Comparison of ENCODE assay signal across 10 cellular contexts in the genomic region with DNA sequence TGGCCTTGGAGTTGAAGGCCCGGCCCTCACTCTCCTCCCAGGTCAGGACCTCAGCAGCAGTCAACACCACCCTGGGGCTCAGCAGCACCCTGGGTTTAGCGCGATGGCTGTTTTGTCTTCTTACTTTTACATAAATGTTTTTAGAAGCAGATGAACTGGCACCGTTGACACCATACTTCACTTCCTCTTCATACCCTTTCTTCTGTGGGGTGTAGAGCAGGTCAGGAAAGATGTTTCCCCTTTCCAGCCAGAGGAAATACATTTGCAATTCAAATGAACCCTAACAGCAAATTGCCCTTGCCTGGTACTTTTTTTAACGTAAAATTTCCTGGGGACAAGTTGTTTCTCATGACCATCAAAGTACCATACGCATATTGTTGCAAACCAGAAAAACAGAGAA. TPM values are rescaled to one million over a fixed set of nuclear protein-coding genes. Genes with fewer than 3 reads are reported as not detected.
DNase-seq lines count a peak whose midpoint lies in the region; ATAC-seq, FAIRE-seq and TF ChIP-seq lines count a peak whose summit lies in the region.
"Had no signal": no experiment of that assay in that cellular context is flagged by ENCODE, and none has a peak within 500 bp of the region (broad histone marks: within the 10 kb centered on the region; RNA-seq: fewer than 3 reads in every experiment).

No MANE protein-coding gene starts in this region.

- POLR2A ChIA-PET in T-cell (lab: Charles Lee) = no interaction called here
- POLR2A ChIA-PET in naive thymus-derived CD8-positive, alpha-beta T cell (lab: Charles Lee) = no interaction called here

- no peaks in the 10 kb centered on the region for H3K9me3 ChIP-seq in heart left ventricle

- TF ChIP-seq CTCF in heart left ventricle (IDR thresholded peaks at IDR 0.05) (no peak), GM13976 (IDR thresholded peaks at IDR 0.05; ENCODE audit: borderline replicate concordance, control extremely low read depth, extremely low read depth, insufficient read depth, missing control alignments) (no peak)

- peak overlapping the region; percentile 65 to 77 for H3K27ac Mint-ChIP-seq in T-cell
- peak overlapping the region; percentile 83 to 97 (median 94) for H3K27ac Mint-ChIP-seq in naive thymus-derived CD8-positive, alpha-beta T cell

- WGBS in heart left ventricle, 4 donors = 85 to 91% (median 88%) methylated on average over 6 of the region's 6 CpGs

- peaks cover 0 to 4% of the 10 kb centered on the region in 2 donors for H3K27me3 Mint-ChIP-seq in T-cell
- peaks cover 0 to 4% (median 2%) of the 10 kb centered on the region in 5 donors for H3K27me3 Mint-ChIP-seq in naive thymus-derived CD8-positive, alpha-beta T cell

- in situ Hi-C loops in GM13976 (cut with MboI; ENCODE audit: low sequenced_read_pairs, unreplicated experiment) = no loop called here

- H3K4me1 ChIP-seq in heart left ventricle = peaks cover 7 to 58% (median 18%) of the 10 kb centered on the region in 12 donors

- H3K4me1 Mint-ChIP-seq in T-cell = peaks cover 52 to 59% (median 53%) of the 10 kb centered on the region in 3 donors
- H3K4me1 Mint-ChIP-seq in naive thymus-derived CD8-positive, alpha-beta T cell = peaks cover 32 to 65% (median 57%) of the 10 kb centered on the region in 4 donors

- no peak overlapping the region for H3K4me3 ChIP-seq in heart left ventricle

- peaks cover 0 to under 1% (median 0%) of the 10 kb centered on the region in 9 donors for H3K27me3 ChIP-seq in heart left ventricle

- no peaks in the 10 kb centered on the region for H3K9me3 Mint-ChIP-seq in T-cell
- H3K9me3 Mint-ChIP-seq in naive thymus-derived CD8-positive, alpha-beta T cell = no peaks in the 10 kb centered on the region

- CTCF ChIA-PET in T-cell (lab: Charles Lee) = no interaction called here

- peak; percentile 32 for ATAC-seq in HG02943 (IDR thresholded peaks at IDR 0.05; ENCODE audit: low read depth, unreplicated experiment)
- no peak for ATAC-seq in T-cell (replicated peaks in 1 of 4)
- ATAC-seq in naive thymus-derived CD8-positive, alpha-beta T cell = no peak
- ATAC-seq in heart left ventricle = no peak
- ATAC-seq in GM19351 (IDR thresholded peaks at IDR 0.05; ENCODE audit: unreplicated experiment) = no peak

- H3K36me3 Mint-ChIP-seq in T-cell = no peaks in the 10 kb centered on the region
- H3K36me3 Mint-ChIP-seq in naive thymus-derived CD8-positive, alpha-beta T cell = no peaks in the 10 kb centered on the region

- TF ChIP-seq POLR2A in GM12891 (IDR thresholded peaks at IDR 0.05; ENCODE audit: low read depth, low read length) (no peak), heart left ventricle (IDR thresholded peaks at IDR 0.05) (no peak)

- FAIRE-seq in GM12891 (lab: Jason Lieb, UNC) = peak; percentile 28
- FAIRE-seq: islet of Langerhans had no signal

- intact Hi-C loops in heart left ventricle (cut with DNase I) = loop anchor here in 4 of 10 donors (5.0 to 10.0 kb wide), 4 partner anchors 49 to 296 kb away; partner anchors contain the start of gene SNX9 (in 2 of the 4)

- H3K27ac ChIP-seq in heart left ventricle = peak overlapping the region in 4 of 12 donors; percentile 3 to 90 (median 42)

- peak overlapping the region in 1 of 3 donors; percentile 44 for H3K4me3 Mint-ChIP-seq in T-cell
- peak overlapping the region in 9 of 10 donors; percentile 7 to 76 (median 68) for H3K4me3 Mint-ChIP-seq in naive thymus-derived CD8-positive, alpha-beta T cell

- H3K36me3 ChIP-seq in heart left ventricle = no peaks in the 10 kb centered on the region

- DNase-seq in GM12891 (ENCODE audit: insufficient read length, low spot score) = no peak
- peak in 2 of 34 experiments; percentile 48 to 52 for DNase-seq in T-cell
- peak in 2 of 10 donors; percentile 49 to 55 for DNase-seq in naive thymus-derived CD8-positive, alpha-beta T cell
- DNase-seq in heart left ventricle = no peak
- no peak for DNase-seq in stimulated activated CD8-positive, alpha-beta memory T cell treated with anti-CD3 and anti-CD28 coated beads, Interleukin-4, amount 100 ng/mL, for 48 hours
- DNase-seq in GM13976 (ENCODE audit: low spot score) = no peak
- DNase-seq: posterior cingulate gyrus had no signal

TF ChIP-seq in GM12891, 5 proteins besides CTCF, POLR2A, EP300 and RAD21:
- TF ChIP-seq POU2F2 (IDR thresholded peaks at IDR 0.05; ENCODE audit: low read depth, low read length) (no peak), SPI1 (IDR thresholded peaks at IDR 0.05; ENCODE audit: low read depth, low read length) (peak; percentile 67)

RNA-seq across cellular contexts. Expression of gene SNX9, which starts 54.7 kb away (rescaled TPM):
- polyA plus RNA-seq in GM12891 (2012; ENCODE audit: low read depth, missing spikeins) = 1.6 TPM
- total RNA-seq in T-cell = 10 to 100 TPM; 20.5 to 25.9 (median 23.7) TPM
- 10 to 100 TPM; 38.2 TPM for total RNA-seq in naive thymus-derived CD8-positive, alpha-beta T cell
- 10 to 100 TPM; 15.6 to 32.8 (median 19.7) TPM for polyA plus RNA-seq in naive thymus-derived CD8-positive, alpha-beta T cell
- total RNA-seq in heart left ventricle = 10 to 100 TPM; 27.6 to 44.0 (median 32.7) TPM
- 10 to 100 TPM; 15.4 to 30.2 TPM for polyA plus RNA-seq in heart left ventricle
